Comparison of ENCODE assay signal across 13 cellular contexts in the genomic region with DNA sequence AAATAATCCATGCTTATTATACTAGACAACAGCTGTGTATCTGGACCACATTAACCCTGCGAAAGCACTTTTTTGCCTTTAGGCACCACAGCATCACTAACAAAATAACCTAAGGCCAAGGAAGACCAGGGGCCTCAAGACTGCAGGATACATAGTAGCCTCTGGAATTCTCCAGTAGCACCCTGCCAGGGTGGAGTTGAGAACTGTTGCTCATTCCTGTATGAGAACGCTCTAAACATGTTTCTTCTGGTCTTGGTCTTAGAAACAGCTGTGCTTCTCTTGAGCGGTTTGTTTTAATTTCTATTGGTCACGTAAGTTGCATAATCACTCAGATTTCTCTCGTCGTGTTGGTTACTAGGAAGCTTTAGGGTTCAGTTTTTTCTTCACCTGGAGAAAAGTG. TPM values are rescaled to one million over a fixed set of nuclear protein-coding genes. Genes with fewer than 3 reads are reported as not detected.
"Had no signal": no experiment of that assay in that cellular context is flagged by ENCODE, and none has a peak within 500 bp of the region (broad histone marks: within the 10 kb centered on the region; RNA-seq: fewer than 3 reads in every experiment).

No MANE protein-coding gene starts in this region.

- H3K4me3 ChIP-seq: dorsolateral prefrontal cortex, lower lobe of right lung, psoas muscle, SK-N-MC, upper lobe of right lung had no signal

- DNase-seq: activated B cell treated with CpG ODN at 0.5 μM for 24 hours; activated CD4-positive, alpha-beta T cell treated with anti-CD3 and anti-CD28 coated beads, Interleukin-2, amount 10 ng/mL, durations not matched to agents 24 days and 14 days; activated CD8-positive, alpha-beta memory T cell treated with anti-CD3 and anti-CD28 coated beads for 24 hours; activated naive CD4-positive, alpha-beta T cell treated with Interleukin-2 at 50 U/mL for 16 hours; activated naive CD8-positive, alpha-beta T cell treated with anti-CD3 and anti-CD28 coated beads, Interleukin-2, amount 50 U/mL, for 24 hours; dorsolateral prefrontal cortex; lower lobe of right lung; occipital lobe; psoas muscle; stimulated activated CD4-positive, alpha-beta T cell treated with anti-CD3 and anti-CD28 coated beads, Interleukin-12 subunit alpha, Interleukin-12 subunit beta, amount 100 ng/mL, for 4 hours; stimulated activated naive CD4-positive, alpha-beta T cell treated with Interleukin-2 at 50 U/mL for 16 hours; upper lobe of right lung had no signal

- H3K27ac ChIP-seq: dorsolateral prefrontal cortex, lower lobe of right lung, psoas muscle, SK-N-MC, upper lobe of right lung had no signal

- H3K9me3 ChIP-seq: lower lobe of right lung, psoas muscle, upper lobe of right lung had no signal

- H3K27me3 ChIP-seq: dorsolateral prefrontal cortex, upper lobe of right lung had no signal

- ATAC-seq: activated naive CD8-positive, alpha-beta T cell treated with anti-CD3 and anti-CD28 coated beads, Interleukin-2, amount 50 U/mL, for 24 hours; psoas muscle; upper lobe of right lung had no signal

- H3K36me3 ChIP-seq: lower lobe of right lung, upper lobe of right lung had no signal

- H3K4me1 ChIP-seq: upper lobe of right lung had no signal

RNA-seq across cellular contexts. Expression of gene B4GALNT3, which starts 7.9 kb away (rescaled TPM):
- total RNA-seq: activated B cell treated with CpG ODN at 0.5 μM for 24 hours had no signal
